In genomic region chr10:101567165-101568006, GRCh38 we compare ENCODE assay signal across 17 cellular contexts. TPM values are rescaled to one million over a fixed set of nuclear protein-coding genes. Genes with fewer than 3 reads are reported as not detected.
DNase-seq lines count a peak whose midpoint lies in the region; ATAC-seq, FAIRE-seq and TF ChIP-seq lines count a peak whose summit lies in the region.
"Had no signal": no experiment of that assay in that cellular context is flagged by ENCODE, and none has a peak within 500 bp of the region (broad histone marks: within the 10 kb centered on the region; RNA-seq: fewer than 3 reads in every experiment).

No MANE protein-coding gene starts in this region.

- peaks cover 86% of the 10 kb centered on the region for H3K27me3 Mint-ChIP-seq in H9 (ENCODE audit: low read depth)
- H3K27me3 Mint-ChIP-seq in activated CD8-positive, alpha-beta memory T cell treated with anti-CD3 and anti-CD28 coated beads, Interleukin-2, amount 10 ng/mL, durations not matched to agents 7 days and 5 days = peaks cover 53% of the 10 kb centered on the region

- POLR2A ChIA-PET in H1 (lab: Charles Lee; ENCODE audit: partially characterized antibody) = no interaction called here

- TF ChIP-seq POLR2A in H1 (IDR thresholded peaks at IDR 0.05; ENCODE audit: control extremely low read depth in 1 of 2, low read depth in 2 of 2, low read length in 2 of 2) = no peak

- H3K14ac ChIP-seq in H9 (ENCODE audit: insufficient read depth, low read length) (no peak overlapping the region), H1 (ENCODE audit: insufficient read length) (no peak overlapping the region), neuronal stem cell (ENCODE audit: low read length) (no peak overlapping the region)

- H4K91ac ChIP-seq in H9 (ENCODE audit: insufficient read length, low read depth, low read length) (no peak overlapping the region), H1 (replicated peaks; ENCODE audit: insufficient read length, low read length) (peak overlapping the region; percentile 79), neuronal stem cell (ENCODE audit: low read depth, low read length, poor library complexity) (no peak overlapping the region)

- H3K9ac ChIP-seq in H9 (ENCODE audit: extremely low read depth, insufficient read length, low read length) (no peak overlapping the region), H1 (replicated peaks in 1 of 4; ENCODE audit: extremely low read depth in 1 of 4, low read depth in 3 of 4, low read length in 3 of 4) (no peak overlapping the region), neuronal stem cell (ENCODE audit: low read depth, low read length, poor library complexity) (no peak overlapping the region)
- H3K9ac ChIP-seq: SK-N-SH had no signal

- no peak overlapping the region for H3K23ac ChIP-seq in H9 (ENCODE audit: insufficient read length, low read depth, low read length)
- H3K23ac ChIP-seq in H1 (ENCODE audit: insufficient read length) = no peak overlapping the region
- no peak overlapping the region for H3K23ac ChIP-seq in neuronal stem cell (ENCODE audit: low read depth, low read length, poor library complexity)

- H3K4me1 Mint-ChIP-seq in H9 = peaks cover 24 to 28% of the 10 kb centered on the region in 2 experiments
- peaks cover 17% of the 10 kb centered on the region for H3K4me1 Mint-ChIP-seq in activated CD8-positive, alpha-beta memory T cell treated with anti-CD3 and anti-CD28 coated beads, Interleukin-2, amount 10 ng/mL, durations not matched to agents 7 days and 5 days

- TF ChIP-seq CTCF in H9 (conservative IDR thresholded peaks at IDR 0.05) = no peak
- TF ChIP-seq CTCF in H1 (IDR thresholded peaks at IDR 0.05; ENCODE audit: control extremely low read depth in 1 of 3, insufficient read depth in 1 of 3, low read depth in 1 of 3, low read length in 3 of 3) = no peak

- no peaks in the 10 kb centered on the region for H3K4me1 ChIP-seq in H9 (ENCODE audit: insufficient read depth, low read length)
- peaks cover 0 to 17% (median 9%) of the 10 kb centered on the region in 4 experiments; a peak in 5 of 7 replicates for H3K4me1 ChIP-seq in H1 (replicated peaks in 1 of 4; ENCODE audit: control insufficient read depth in 3 of 4, insufficient read depth in 4 of 4, low read length in 3 of 4)
- H3K4me1 ChIP-seq in neuronal stem cell (ENCODE audit: control insufficient read depth in 2 of 2, insufficient read depth in 1 of 2, low read depth in 1 of 2, low read length in 2 of 2) = peaks cover 8 to 16% of the 10 kb centered on the region in 2 donors

- H3K18ac ChIP-seq in H9 (ENCODE audit: insufficient read length, low read depth, low read length) = no peak overlapping the region
- no peak overlapping the region for H3K18ac ChIP-seq in H1 (ENCODE audit: extremely low read depth, low read length)
- no peak overlapping the region for H3K18ac ChIP-seq in neuronal stem cell (ENCODE audit: low read length)

- H4K8ac ChIP-seq in H9 (replicated peaks; ENCODE audit: insufficient read length, low read depth, low read length) (no peak overlapping the region), H1 (ENCODE audit: extremely low read depth, insufficient read depth, low read length) (no peak overlapping the region), neuronal stem cell (ENCODE audit: low read depth, low read length) (peak overlapping the region; percentile 52)

- CTCF ChIA-PET in H1 (lab: Charles Lee; ENCODE audit: partially characterized antibody) = interaction anchor here (0.7 to 5.9 kb wide), 10 partner anchors 9 to 1240 kb away, joined by 3 to 65 read pairs (median 34); no protein-coding TSS in a partner anchor
- CTCF ChIA-PET in activated CD8-positive, alpha-beta memory T cell treated with anti-CD3 and anti-CD28 coated beads, Interleukin-2, amount 10 ng/mL, durations not matched to agents 7 days and 5 days (lab: Charles Lee) = interaction anchor here (0.6 to 7.3 kb wide), 3 partner anchors 41 to 353 kb away, joined by 3 to 46 read pairs (median 3); no protein-coding TSS in a partner anchor

- H3K4me2 ChIP-seq in H9 (ENCODE audit: insufficient read depth, insufficient read length, low read length) = peak overlapping the region; percentile 0
- peak overlapping the region in 1 of 2 experiments; percentile 44; a peak in 1 of 4 replicates for H3K4me2 ChIP-seq in H1 (ENCODE audit: insufficient read depth in 1 of 2, low read depth in 2 of 2, low read length in 2 of 2)
- no peak overlapping the region for H3K4me2 ChIP-seq in neuronal stem cell (ENCODE audit: insufficient read depth, low read length, poor library complexity, severe bottlenecking)

- TF ChIP-seq EP300 in H1 (IDR thresholded peaks at IDR 0.05; ENCODE audit: borderline replicate concordance in 1 of 2, low read depth in 2 of 2, low read length in 2 of 2) = no peak

- H3K36me3 ChIP-seq in H1 (ENCODE audit: control insufficient read depth in 2 of 4, insufficient read depth in 4 of 4, low read length in 3 of 4) (no peaks in the 10 kb centered on the region), neuronal stem cell (replicated peaks in 1 of 2; ENCODE audit: control insufficient read depth in 2 of 2, insufficient read depth in 2 of 2, low read length in 2 of 2) (no peaks in the 10 kb centered on the region)
- H3K36me3 ChIP-seq: esophagus muscularis mucosa had no signal

- H2BK5ac ChIP-seq in H9 (ENCODE audit: insufficient read length, low read length) = no peak overlapping the region
- no peak overlapping the region for H2BK5ac ChIP-seq in H1 (ENCODE audit: low read depth, low read length)
- no peak overlapping the region for H2BK5ac ChIP-seq in neuronal stem cell (ENCODE audit: low read length)

- H2AK5ac ChIP-seq in H9 (ENCODE audit: insufficient read length, low read length) (no peak overlapping the region), H1 (ENCODE audit: low read depth, low read length) (peak overlapping the region; percentile 60), neuronal stem cell (ENCODE audit: low read depth, low read length) (no peak overlapping the region)

- H3K79me2 ChIP-seq in H9 (ENCODE audit: insufficient read depth, low read length) (no peaks in the 10 kb centered on the region), H1 (ENCODE audit: control insufficient read depth in 1 of 2, insufficient read depth in 2 of 2, low read length in 2 of 2) (no peaks in the 10 kb centered on the region)

- H3T11ph ChIP-seq in H9 (ENCODE audit: low read length) = no peak overlapping the region

- H2BK120ac ChIP-seq in H9 (ENCODE audit: low read depth, low read length, poor library complexity, severe bottlenecking) (no peak overlapping the region), H1 (replicated peaks; ENCODE audit: low read depth, low read length) (peak overlapping the region; percentile 70), neuronal stem cell (ENCODE audit: low read depth, low read length) (no peak overlapping the region)

- FAIRE-seq in H1 (lab: Jason Lieb, UNC) = no peak

- H3K27me3 ChIP-seq in H9 (ENCODE audit: insufficient read depth, low read length) = peaks cover 12% of the 10 kb centered on the region; the same call in 1 of the 2 replicates
- peaks cover 7 to 61% (median 49%) of the 10 kb centered on the region in 4 experiments for H3K27me3 ChIP-seq in H1 (replicated peaks in 1 of 4; ENCODE audit: control insufficient read depth in 3 of 4, extremely low read depth in 1 of 4, insufficient read depth in 3 of 4, low read length in 3 of 4)
- H3K27me3 ChIP-seq in neuronal stem cell (ENCODE audit: control insufficient read depth in 3 of 3, insufficient read depth in 3 of 3, low read depth in 1 of 3, low read length in 3 of 3) = peaks cover 0 to 84% (median 49%) of the 10 kb centered on the region in 3 experiments

- no peak overlapping the region for H2BK20ac ChIP-seq in H9 (ENCODE audit: low read depth, low read length, poor library complexity, severe bottlenecking)
- peak overlapping the region; percentile 86; the same call in 1 of the 2 replicates for H2BK20ac ChIP-seq in H1 (ENCODE audit: low read length)

- no peak for ATAC-seq in activated CD8-positive, alpha-beta memory T cell treated with anti-CD3 and anti-CD28 coated beads, Interleukin-2, amount 10 ng/mL, durations not matched to agents 7 days and 5 days
- no peak for ATAC-seq in HG03354 (IDR thresholded peaks at IDR 0.05; ENCODE audit: poor library complexity, severe bottlenecking, unreplicated experiment)

- H2BK12ac ChIP-seq in H9 (ENCODE audit: insufficient read length, low read depth, low read length) (no peak overlapping the region), H1 (ENCODE audit: low read depth, low read length) (peak overlapping the region; percentile 18; the same call in 1 of the 2 replicates), neuronal stem cell (ENCODE audit: low read length) (no peak overlapping the region)

- WGBS in H9 (ENCODE audit: extremely low coverage, insufficient read length, low lambda C conversion rate) = no CpG with 5 or more reads among the region's 7 CpGs
- WGBS in H1 (ENCODE audit: extremely low coverage in 1 of 2, insufficient coverage in 1 of 2, insufficient read length in 1 of 2, insufficient replicate concordance in 2 of 2, low coverage in 1 of 2, low lambda C conversion rate in 2 of 2, missing lambda C conversion rate in 1 of 2), 2 experiments = 85% methylated on average over 7 of the region's 7 CpGs; no CpG with 5 or more reads in 1 of the 2 experiments
- 100% methylated on average over 1 of the region's 7 CpGs; no CpG with 5 or more reads in 1 of the 2 donors for WGBS in neuronal stem cell (ENCODE audit: extremely low coverage in 2 of 2, insufficient read length in 2 of 2, insufficient replicate concordance in 1 of 2), 2 donors

- H3K9me3 ChIP-seq in H9 (ENCODE audit: control insufficient read depth, low read depth, low read length) (no peaks in the 10 kb centered on the region), H1 (ENCODE audit: insufficient read depth in 2 of 2, low read depth in 1 of 2, low read length in 1 of 2) (no peaks in the 10 kb centered on the region), neuronal stem cell (replicated peaks in 1 of 2; ENCODE audit: control insufficient read depth in 2 of 2, insufficient read depth in 1 of 2, low read depth in 1 of 2, low read length in 2 of 2) (no peaks in the 10 kb centered on the region)
- H3K9me3 ChIP-seq: SK-N-SH had no signal

- H3K79me1 ChIP-seq in H9 (ENCODE audit: insufficient read depth, low read depth, low read length, poor library complexity, severe bottlenecking) (no peaks in the 10 kb centered on the region), H1 (ENCODE audit: low read depth, low read length) (no peaks in the 10 kb centered on the region), neuronal stem cell (ENCODE audit: low read depth, low read length) (no peaks in the 10 kb centered on the region)

- peaks cover 16% of the 10 kb centered on the region for H3K23me2 ChIP-seq in H9 (ENCODE audit: insufficient read length, low read depth, low read length, poor library complexity, severe bottlenecking)
- H3K23me2 ChIP-seq in H1 (ENCODE audit: low read depth, low read length) = peaks cover 14% of the 10 kb centered on the region

- no peak for TF ChIP-seq RAD21 in H1 (IDR thresholded peaks at IDR 0.05 in 1 of 2, conservative IDR thresholded peaks at IDR 0.05 in 1 of 2; ENCODE audit: low read depth in 2 of 2, low read length in 2 of 2)

- no peak overlapping the region; a peak in 1 of 5 replicates for H3K4me3 Mint-ChIP-seq in H9
- no peak overlapping the region for H3K4me3 Mint-ChIP-seq in activated CD8-positive, alpha-beta memory T cell treated with anti-CD3 and anti-CD28 coated beads, Interleukin-2, amount 10 ng/mL, durations not matched to agents 7 days and 5 days

- no peak overlapping the region for H3K27ac Mint-ChIP-seq in H9
- H3K27ac Mint-ChIP-seq in activated CD8-positive, alpha-beta memory T cell treated with anti-CD3 and anti-CD28 coated beads, Interleukin-2, amount 10 ng/mL, durations not matched to agents 7 days and 5 days = no peak overlapping the region

- H2AFZ ChIP-seq in H9 (ENCODE audit: low read length) = no peak overlapping the region
- no peak overlapping the region for H2AFZ ChIP-seq in H1 (ENCODE audit: low read length)
- H2AFZ ChIP-seq in neuronal stem cell (ENCODE audit: low read length) = no peak overlapping the region

- H3K27ac ChIP-seq in H9 (ENCODE audit: insufficient read length, low read depth, low read length) = no peak overlapping the region
- no peak overlapping the region for H3K27ac ChIP-seq in H1 (ENCODE audit: low read depth, low read length)
- H3K27ac ChIP-seq in neuronal stem cell (replicated peaks; ENCODE audit: low read length) = no peak overlapping the region
- H3K27ac ChIP-seq: esophagus muscularis mucosa, tibial artery had no signal

- H3K56ac ChIP-seq in H9 (ENCODE audit: insufficient read length, low read depth, low read length) (no peak overlapping the region), H1 (replicated peaks; ENCODE audit: insufficient read length, low read depth, low read length) (no peak overlapping the region)

- no peak overlapping the region for H4K5ac ChIP-seq in H9 (ENCODE audit: insufficient read length, low read depth, low read length)
- H4K5ac ChIP-seq in H1 (ENCODE audit: insufficient read length, low read depth, low read length) = no peak overlapping the region

- no peak overlapping the region for H2BK15ac ChIP-seq in H9 (ENCODE audit: low read depth, low read length)
- H2BK15ac ChIP-seq in H1 (ENCODE audit: low read length) = peak overlapping the region; percentile 100; the same call in 1 of the 2 replicates
- H2BK15ac ChIP-seq in neuronal stem cell (ENCODE audit: low read length) = no peak overlapping the region

- peak; percentile 8 for DNase-seq in NCI-H748 (lab: John Stamatoyannopoulos, UW; ENCODE audit: unreplicated experiment)
- no peak for DNase-seq in NCI-H748 treated with DMSO at 0.1 percent for 48 hours (lab: John Stamatoyannopoulos, UW)
- no peak for DNase-seq in H9
- no peak for DNase-seq in H1 (ENCODE audit: low read depth in 1 of 2, low spot score in 2 of 2)
- DNase-seq in neuronal stem cell (ENCODE audit: low spot score) = no peak
- DNase-seq in activated CD8-positive, alpha-beta memory T cell treated with anti-CD3 and anti-CD28 coated beads, Interleukin-2, amount 10 ng/mL, durations not matched to agents 7 days and 5 days = no peak
- no peak for DNase-seq in NCI-H2107 treated with DMSO at 0.1 percent for 48 hours (lab: John Stamatoyannopoulos, UW; ENCODE audit: unreplicated experiment)
- DNase-seq: activated CD4-positive, alpha-beta T cell treated with anti-CD3 and anti-CD28 coated beads, Interleukin-2, amount 50 U/mL, for 4 hours; activated effector memory CD4-positive, alpha-beta T cell treated with Interleukin-2 at 50 U/mL for 16 hours; CD4-positive, CD25-positive, alpha-beta regulatory T cell; NCI-H187 treated with DMSO at 0.1 percent for 48 hours; OCI-M1; stimulated activated CD8-positive, alpha-beta memory T cell treated with anti-CD3 and anti-CD28 coated beads, Interleukin-4, amount 100 ng/mL, for 48 hours had no signal

- H3K4me3 ChIP-seq in H1 (ENCODE audit: extremely low read depth in 1 of 4, insufficient read depth in 2 of 4, low read depth in 3 of 4, low read length in 4 of 4) (no peak overlapping the region), neuronal stem cell (ENCODE audit: low read length in 2 of 2) (no peak overlapping the region)

- no peaks in the 10 kb centered on the region; a peak in 1 of 5 replicates for H3K9me3 Mint-ChIP-seq in H9
- H3K9me3 Mint-ChIP-seq in activated CD8-positive, alpha-beta memory T cell treated with anti-CD3 and anti-CD28 coated beads, Interleukin-2, amount 10 ng/mL, durations not matched to agents 7 days and 5 days (ENCODE audit: low read depth) = no peaks in the 10 kb centered on the region
- H3K9me3 Mint-ChIP-seq: CD4-positive, CD25-positive, alpha-beta regulatory T cell had no signal

- H4K20me1 ChIP-seq in H9 (ENCODE audit: control insufficient read depth, insufficient read depth, insufficient read length) (no peaks in the 10 kb centered on the region), H1 (replicated peaks in 1 of 2; ENCODE audit: control insufficient read depth in 1 of 2, insufficient read depth in 2 of 2, low read length in 2 of 2) (peaks cover 0 to 4% of the 10 kb centered on the region in 2 experiments)

- no peaks in the 10 kb centered on the region; a peak in 1 of 7 replicates for H3K36me3 Mint-ChIP-seq in H9 (ENCODE audit: insufficient read depth in 1 of 3, low read depth in 3 of 3)
- no peaks in the 10 kb centered on the region for H3K36me3 Mint-ChIP-seq in activated CD8-positive, alpha-beta memory T cell treated with anti-CD3 and anti-CD28 coated beads, Interleukin-2, amount 10 ng/mL, durations not matched to agents 7 days and 5 days

- H3K4ac ChIP-seq in H9 (ENCODE audit: low read depth, low read length) (no peak overlapping the region), H1 (replicated peaks; ENCODE audit: insufficient read length, low read depth, low read length) (peak overlapping the region; percentile 60), neuronal stem cell (ENCODE audit: low read length) (no peak overlapping the region)

RNA-seq across cellular contexts. Expression of gene POLL, which starts 20.7 kb away (rescaled TPM):
- 30.4 and 30.8 TPM in 2 replicates for total RNA-seq in H9 (2021)
- total RNA-seq in H1 (2021; fragmentation: NEBNext Ultra II Directional; extraction: Animal tissue kit (Norgen Biotek cat#: 25700)) = 26.1 and 26.8 TPM in 2 replicates
- 45.9 and 69.5 TPM in 2 replicates for polyA plus RNA-seq in H1 (2011; rRNA removed)
- 40.2 TPM for polyA plus RNA-seq in H1 (2011; cell fraction: cytosol; rRNA removed)
- 78.2 TPM for polyA plus RNA-seq in H1 (2011; cell fraction: nucleus; rRNA removed)
- 22.9 to 29.5 TPM (median 25.5 TPM) in 4 replicates for polyA plus RNA-seq in H1 (2012, experiment 1 of 2)
- 21.8 TPM for polyA plus RNA-seq in H1 (2012, experiment 2 of 2)
- polyA plus RNA-seq in H1 (2013, experiment 1 of 2) = 16.7 TPM
- 14.7 TPM for polyA plus RNA-seq in H1 (2013, experiment 2 of 2)
- 41.7 and 64.6 TPM in 2 replicates for polyA minus RNA-seq in H1 (2011; rRNA and poly(A)+ RNA removed)
- 26.7 TPM for polyA minus RNA-seq in H1 (2011; cell fraction: cytosol; rRNA and poly(A)+ RNA removed)
- polyA minus RNA-seq in H1 (2011; cell fraction: nucleus; rRNA and poly(A)+ RNA removed) = 46.5 TPM
- polyA plus RNA-seq in neuronal stem cell (2013, experiment 1 of 2) = 16.0 TPM
- polyA plus RNA-seq in neuronal stem cell (2013, experiment 2 of 2) = 15.3 TPM
- total RNA-seq in activated CD8-positive, alpha-beta memory T cell treated with anti-CD3 and anti-CD28 coated beads, Interleukin-2, amount 10 ng/mL, durations not matched to agents 7 days and 5 days = 10 to 100 TPM; 30.5 to 34.1 TPM

RNA-seq across cellular contexts. Expression of gene DPCD, which starts 20.7 kb away (rescaled TPM):
- 20.7 and 21.8 TPM in 2 replicates for total RNA-seq in H9 (2021)
- total RNA-seq in H1 (2021; fragmentation: NEBNext Ultra II Directional; extraction: Animal tissue kit (Norgen Biotek cat#: 25700)) = 18.8 and 21.2 TPM in 2 replicates
- 25.2 and 31.4 TPM in 2 replicates for polyA plus RNA-seq in H1 (2011; rRNA removed)
- polyA plus RNA-seq in H1 (2011; cell fraction: cytosol; rRNA removed) = 46.4 TPM
- 19.5 TPM for polyA plus RNA-seq in H1 (2011; cell fraction: nucleus; rRNA removed)
- 31.3 to 40.4 TPM (median 36.3 TPM) in 4 replicates for polyA plus RNA-seq in H1 (2012, experiment 1 of 2)
- polyA plus RNA-seq in H1 (2012, experiment 2 of 2) = 12.0 TPM
- 23.2 TPM for polyA plus RNA-seq in H1 (2013, experiment 1 of 2)
- 25.8 TPM for polyA plus RNA-seq in H1 (2013, experiment 2 of 2)
- 10.9 and 16.1 TPM in 2 replicates for polyA minus RNA-seq in H1 (2011; rRNA and poly(A)+ RNA removed)
- polyA minus RNA-seq in H1 (2011; cell fraction: cytosol; rRNA and poly(A)+ RNA removed) = 4.7 TPM
- polyA minus RNA-seq in H1 (2011; cell fraction: nucleus; rRNA and poly(A)+ RNA removed) = 6.5 TPM
- 39.1 TPM for polyA plus RNA-seq in neuronal stem cell (2013, experiment 1 of 2)
- polyA plus RNA-seq in neuronal stem cell (2013, experiment 2 of 2) = 37.9 TPM
- 1 to 10 TPM; 3.7 to 4.2 TPM for total RNA-seq in activated CD8-positive, alpha-beta memory T cell treated with anti-CD3 and anti-CD28 coated beads, Interleukin-2, amount 10 ng/mL, durations not matched to agents 7 days and 5 days
- total RNA-seq: CD4-positive, CD25-positive, alpha-beta regulatory T cell had no signal
